Comparison of ENCODE assay signal across 21 cellular contexts in the genomic region with DNA sequence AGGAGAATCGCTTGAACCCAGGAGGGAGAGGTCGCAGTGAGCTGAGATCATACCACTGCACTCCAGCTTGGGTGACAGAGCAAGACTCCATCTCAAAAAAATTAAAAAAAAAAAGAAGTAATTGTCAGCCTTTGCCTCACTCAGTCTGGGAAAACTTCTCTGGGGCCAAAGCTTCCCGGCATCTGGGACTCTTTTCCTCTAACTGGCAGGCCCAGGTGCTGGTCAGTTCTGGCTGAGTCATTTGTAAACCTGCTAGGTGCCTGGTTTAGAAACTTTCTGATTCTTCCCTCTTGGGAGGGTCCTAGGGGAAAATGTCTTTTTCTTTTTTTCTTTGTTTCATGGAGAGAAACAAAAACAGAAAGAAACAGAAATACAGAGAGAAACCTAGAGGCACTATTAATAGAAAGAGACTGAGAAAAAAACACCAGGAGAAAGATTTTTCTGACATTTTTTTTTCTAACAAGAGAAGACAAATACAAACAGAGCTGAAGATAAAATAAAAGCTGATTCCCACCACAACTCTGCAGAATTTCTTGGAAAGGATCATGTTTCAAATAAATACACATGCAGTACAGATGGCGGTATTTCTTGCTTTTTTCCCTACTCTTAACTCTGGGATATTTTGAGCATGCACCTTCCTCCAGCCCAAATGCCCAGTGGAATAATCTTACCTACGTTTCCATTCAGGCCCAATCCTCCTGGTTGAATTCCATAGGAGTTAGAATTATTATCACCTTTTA. TPM values are rescaled to one million over a fixed set of nuclear protein-coding genes. Genes with fewer than 3 reads are reported as not detected.
DNase-seq lines count a peak whose midpoint lies in the region; ATAC-seq and TF ChIP-seq lines count a peak whose summit lies in the region.
"Had no signal": no experiment of that assay in that cellular context is flagged by ENCODE, and none has a peak within 500 bp of the region (broad histone marks: within the 10 kb centered on the region; RNA-seq: fewer than 3 reads in every experiment).

No MANE protein-coding gene starts in this region.

- ATAC-seq in WTC11, result no peak
- ATAC-seq in gastrocnemius medialis, result no peak
- no peak for ATAC-seq in HG03342 (IDR thresholded peaks at IDR 0.05; ENCODE audit: unreplicated experiment)
- ATAC-seq: activated naive CD8-positive, alpha-beta T cell treated with anti-CD3 and anti-CD28 coated beads, Interleukin-2, amount 50 U/mL, for 24 hours; foreskin keratinocyte had no signal

- no peak overlapping the region for H3K4me3 Mint-ChIP-seq in WTC11
- H3K4me3 Mint-ChIP-seq in activated CD4-positive, alpha-beta T cell treated with anti-CD3 and anti-CD28 coated beads, Interleukin-2, amount 10 ng/mL, durations not matched to agents 7 days and 5 days, result no peak overlapping the region
- H3K4me3 Mint-ChIP-seq: activated naive CD8-positive, alpha-beta T cell treated with anti-CD3 and anti-CD28 coated beads, Interleukin-2, amount 50 U/mL, for 24 hours had no signal

- CTCF ChIA-PET in WTC11 (lab: Charles Lee), result no interaction called here
- CTCF ChIA-PET in activated CD4-positive, alpha-beta T cell treated with anti-CD3 and anti-CD28 coated beads, Interleukin-2, amount 10 ng/mL, durations not matched to agents 7 days and 5 days (lab: Charles Lee), result interaction anchor here (1.1 kb wide), 1 partner anchor 13 kb away, joined by 3 read pairs; no protein-coding TSS in a partner anchor

- POLR2A ChIA-PET in WTC11 (lab: Charles Lee), result no interaction called here
- POLR2A ChIA-PET in activated CD4-positive, alpha-beta T cell treated with anti-CD3 and anti-CD28 coated beads, Interleukin-2, amount 10 ng/mL, durations not matched to agents 7 days and 5 days (lab: Charles Lee), result no interaction called here

- peak; percentile 11 for DNase-seq in DMS 273 treated with DMSO at 0.1 percent for 48 hours (lab: John Stamatoyannopoulos, UW)
- DNase-seq in WTC11 (ENCODE audit: low spot score), result no peak
- DNase-seq in fibroblast of villous mesenchyme (ENCODE audit: low read depth), result peak; percentile 48
- DNase-seq in gastrocnemius medialis, result peak; percentile 52 to 63
- no peak for DNase-seq in NCI-H1105 treated with DMSO at 0.1 percent for 48 hours (lab: John Stamatoyannopoulos, UW)
- DNase-seq in activated naive CD4-positive, alpha-beta T cell treated with anti-CD3 and anti-CD28 coated beads, Interleukin-2, amount 50 U/mL, for 16 hours, result no peak
- no peak for DNase-seq in activated CD4-positive, alpha-beta T cell treated with anti-CD3 and anti-CD28 coated beads, Interleukin-2, amount 10 ng/mL, durations not matched to agents 7 days and 5 days
- DNase-seq: activated CD8-positive, alpha-beta memory T cell treated with anti-CD3 and anti-CD28 coated beads for 24 hours; activated naive CD8-positive, alpha-beta T cell treated with anti-CD3 and anti-CD28 coated beads, Interleukin-2, amount 50 U/mL, for 24 hours; AML-193; effector memory CD4-positive, alpha-beta T cell; GF-D8; GM23248; midbrain; NCI-H1436 treated with DMSO at 0.1 percent for 48 hours; nucleus accumbens; stimulated activated CD4-positive, alpha-beta T cell treated with anti-CD3 and anti-CD28 coated beads, Interleukin-4, amount 100 ng/mL, for 24 hours; T-helper 1 cell; WERI-Rb-1 had no signal

- H3K27me3 Mint-ChIP-seq in WTC11 (ENCODE audit: low read depth), result no peaks in the 10 kb centered on the region
- no peaks in the 10 kb centered on the region for H3K27me3 Mint-ChIP-seq in activated CD4-positive, alpha-beta T cell treated with anti-CD3 and anti-CD28 coated beads, Interleukin-2, amount 10 ng/mL, durations not matched to agents 7 days and 5 days
- H3K27me3 Mint-ChIP-seq: activated naive CD8-positive, alpha-beta T cell treated with anti-CD3 and anti-CD28 coated beads, Interleukin-2, amount 50 U/mL, for 24 hours had no signal

- in situ Hi-C loops in gastrocnemius medialis (cut with MboI; ENCODE audit: low sequenced_read_pairs in 4 of 4), result loop anchor here in 1 of 4 donors (25.0 kb wide), 1 partner anchor 133 kb away; no protein-coding TSS in a partner anchor

- H3K36me3 Mint-ChIP-seq in WTC11, result no peaks in the 10 kb centered on the region
- no peaks in the 10 kb centered on the region for H3K36me3 Mint-ChIP-seq in activated CD4-positive, alpha-beta T cell treated with anti-CD3 and anti-CD28 coated beads, Interleukin-2, amount 10 ng/mL, durations not matched to agents 7 days and 5 days (ENCODE audit: low read depth)

- peak overlapping the region; percentile 76 for H3K27ac Mint-ChIP-seq in WTC11
- H3K27ac Mint-ChIP-seq in activated CD4-positive, alpha-beta T cell treated with anti-CD3 and anti-CD28 coated beads, Interleukin-2, amount 10 ng/mL, durations not matched to agents 7 days and 5 days, result no peak overlapping the region
- H3K27ac Mint-ChIP-seq: activated naive CD8-positive, alpha-beta T cell treated with anti-CD3 and anti-CD28 coated beads, Interleukin-2, amount 50 U/mL, for 24 hours had no signal

- no peak for TF ChIP-seq POLR2A in gastrocnemius medialis (IDR thresholded peaks at IDR 0.05)

- H3K4me1 Mint-ChIP-seq in WTC11, result peaks cover 25% of the 10 kb centered on the region
- peaks cover 11% of the 10 kb centered on the region for H3K4me1 Mint-ChIP-seq in activated CD4-positive, alpha-beta T cell treated with anti-CD3 and anti-CD28 coated beads, Interleukin-2, amount 10 ng/mL, durations not matched to agents 7 days and 5 days
- H3K4me1 Mint-ChIP-seq: activated naive CD8-positive, alpha-beta T cell treated with anti-CD3 and anti-CD28 coated beads, Interleukin-2, amount 50 U/mL, for 24 hours had no signal

- peak overlapping the region; percentile 83 to 93 (median 86) for H3K27ac ChIP-seq in gastrocnemius medialis
- H3K27ac ChIP-seq: foreskin keratinocyte, GM23248, WERI-Rb-1 had no signal

- intact Hi-C loops in gastrocnemius medialis (cut with DNase I; ENCODE audit: low total_unique reads), result loop anchor here (1.0 to 5.0 kb wide), 4 partner anchors 21 to 253 kb away; a partner anchor contains a TSS

- peaks cover 4% of the 10 kb centered on the region for H3K9me3 Mint-ChIP-seq in WTC11
- H3K9me3 Mint-ChIP-seq in activated CD4-positive, alpha-beta T cell treated with anti-CD3 and anti-CD28 coated beads, Interleukin-2, amount 10 ng/mL, durations not matched to agents 7 days and 5 days, result no peaks in the 10 kb centered on the region
- H3K9me3 Mint-ChIP-seq: activated naive CD8-positive, alpha-beta T cell treated with anti-CD3 and anti-CD28 coated beads, Interleukin-2, amount 50 U/mL, for 24 hours had no signal

- TF ChIP-seq CTCF in WTC11 (IDR thresholded peaks at IDR 0.05) (no peak), fibroblast of villous mesenchyme (IDR thresholded peaks at IDR 0.05; ENCODE audit: insufficient read depth, low read depth, low read length) (no peak), gastrocnemius medialis (IDR thresholded peaks at IDR 0.05 in 4 of 5, conservative IDR thresholded peaks at IDR 0.05 in 1 of 5) (no peak)

- no peaks in the 10 kb centered on the region for H3K9me3 ChIP-seq in gastrocnemius medialis

- H3K27me3 ChIP-seq in gastrocnemius medialis, result no peaks in the 10 kb centered on the region
- H3K27me3 ChIP-seq: foreskin keratinocyte had no signal

- H3K36me3 ChIP-seq in gastrocnemius medialis, result no peaks in the 10 kb centered on the region
- H3K36me3 ChIP-seq: WERI-Rb-1 had no signal

- peaks cover 27 to 30% of the 10 kb centered on the region in 2 donors for H3K4me1 ChIP-seq in gastrocnemius medialis

- H3K4me3 ChIP-seq in fibroblast of villous mesenchyme (ENCODE audit: low read depth, low read length) (no peak overlapping the region), gastrocnemius medialis (no peak overlapping the region)
- H3K4me3 ChIP-seq: GM23248 had no signal

TF ChIP-seq in WTC11, 78 proteins besides CTCF, POLR2A, EP300 and RAD21 (continues in another document):
- TF ChIP-seq, protein P1, sequence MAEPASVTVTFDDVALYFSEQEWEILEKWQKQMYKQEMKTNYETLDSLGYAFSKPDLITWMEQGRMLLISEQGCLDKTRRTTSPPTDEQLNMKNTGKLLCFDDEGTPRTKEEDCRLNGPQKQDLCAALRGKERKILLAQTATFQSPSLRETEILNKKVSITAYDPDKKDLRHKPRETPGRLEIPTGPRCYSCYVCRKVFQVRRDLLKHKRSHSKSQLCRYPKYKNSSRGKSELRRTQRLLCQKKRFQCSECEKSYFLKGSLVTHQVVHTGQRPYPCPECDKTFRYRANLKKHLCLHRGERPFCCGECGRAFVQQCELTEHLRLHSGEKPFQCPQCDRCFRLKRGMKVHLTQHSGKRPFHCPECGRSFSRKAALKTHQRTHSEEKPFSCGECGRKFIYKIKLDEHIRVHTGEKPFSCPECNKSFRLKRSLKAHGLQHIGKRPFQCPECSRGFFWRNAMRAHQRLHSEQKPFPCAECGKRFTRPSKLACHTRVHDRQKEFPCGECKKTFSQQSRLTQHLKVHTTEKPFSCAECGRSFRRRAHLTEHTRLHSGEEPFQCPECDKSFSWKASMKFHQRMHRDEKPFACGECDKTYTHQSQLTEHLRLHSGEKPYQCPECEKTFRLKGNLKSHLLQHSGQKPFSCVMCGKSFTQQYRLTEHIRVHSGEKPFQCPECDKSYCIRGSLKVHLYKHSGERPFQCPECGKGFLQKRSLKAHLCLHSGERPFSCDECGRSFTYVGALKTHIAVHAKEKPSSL (CRISPR knock-in tag; conservative IDR thresholded peaks at IDR 0.05), result no peak
- TF ChIP-seq ZNF138 (CRISPR knock-in tag; conservative IDR thresholded peaks at IDR 0.05), result no peak

RNA-seq across cellular contexts. Expression of a gene that starts 22.1 kb away (rescaled TPM):
- total RNA-seq in WTC11 (2021) (55.5 to 63.9 TPM (median 55.6 TPM) in 3 replicates), fibroblast of villous mesenchyme (18.0 and 26.8 TPM in 2 replicates), gastrocnemius medialis (10 to 100 TPM; 14.6 to 26.6 (median 20.9) TPM)
- total RNA-seq in activated CD4-positive, alpha-beta T cell treated with anti-CD3 and anti-CD28 coated beads, Interleukin-2, amount 10 ng/mL, durations not matched to agents 7 days and 5 days, result 10 to 100 TPM; 49.8 to 53.6 TPM

RNA-seq across cellular contexts. Expression of a gene that starts 55.7 kb away (rescaled TPM):
- 27.0 to 31.8 TPM (median 28.3 TPM) in 3 replicates for total RNA-seq in WTC11 (2021)
- total RNA-seq in fibroblast of villous mesenchyme, result 19.6 and 29.8 TPM in 2 replicates
- total RNA-seq in gastrocnemius medialis, result 10 to 100 TPM; 19.4 to 33.7 (median 26.7) TPM
- 10 to 100 TPM; 41.7 to 45.4 TPM for total RNA-seq in activated CD4-positive, alpha-beta T cell treated with anti-CD3 and anti-CD28 coated beads, Interleukin-2, amount 10 ng/mL, durations not matched to agents 7 days and 5 days

Comparison
In these comparisons a context has a peak if more than half of its experiments do, and no peak if none do; other contexts are left out.
1. DNase-seq: peak in DMS 273 treated with DMSO at 0.1 percent for 48 hours (single experiment), fibroblast of villous mesenchyme (single experiment) and gastrocnemius medialis (2 of 2); none in WTC11 (single experiment), NCI-H1105 treated with DMSO at 0.1 percent for 48 hours (single experiment), activated naive CD4-positive, alpha-beta T cell treated with anti-CD3 and anti-CD28 coated beads, Interleukin-2, amount 50 U/mL, for 16 hours (single experiment) and activated CD4-positive, alpha-beta T cell treated with anti-CD3 and anti-CD28 coated beads, Interleukin-2, amount 10 ng/mL, durations not matched to agents 7 days and 5 days (single experiment).